Comparison of ENCODE assay signal across 29 cellular contexts in the genomic region with DNA sequence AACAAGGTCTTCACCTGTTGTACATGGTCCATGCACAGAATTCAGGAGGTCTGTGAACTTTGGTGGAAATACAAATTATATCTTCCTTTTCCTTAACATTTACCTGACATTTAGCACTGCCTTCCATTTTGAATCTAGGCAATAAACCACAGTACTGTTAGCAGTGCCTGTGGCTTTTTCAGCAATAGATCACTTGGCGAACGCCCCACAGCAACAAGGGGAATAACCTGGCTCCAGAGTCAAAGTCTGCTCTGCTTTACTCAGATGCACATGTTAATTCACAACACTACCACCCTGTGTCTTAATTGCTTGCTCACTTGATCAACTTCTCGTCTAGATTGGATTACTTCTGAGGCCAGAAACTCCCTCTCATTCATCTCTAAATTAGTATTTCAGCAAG.
"Had no signal": no experiment of that assay in that cellular context is flagged by ENCODE, and none has a peak within 500 bp of the region (broad histone marks: within the 10 kb centered on the region; RNA-seq: fewer than 3 reads in every experiment).

No MANE protein-coding gene starts in this region.

- H3K4me1 Mint-ChIP-seq: naive thymus-derived CD4-positive, alpha-beta T cell; natural killer cell; stimulated activated effector memory CD8-positive, alpha-beta T cell treated with anti-CD3 and anti-CD28 coated beads, Interleukin-12 subunit alpha, Interleukin-12 subunit beta, amount 100 ng/mL, for 72 hours; stimulated activated naive CD8-positive, alpha-beta T cell treated with anti-CD3 and anti-CD28 coated beads, Interleukin-15, amount 100 ng/mL, for 72 hours had no signal

- H3K4me3 Mint-ChIP-seq: naive thymus-derived CD4-positive, alpha-beta T cell; natural killer cell; nephron; neural progenitor cell; stimulated activated effector memory CD8-positive, alpha-beta T cell treated with anti-CD3 and anti-CD28 coated beads, Interleukin-12 subunit alpha, Interleukin-12 subunit beta, amount 100 ng/mL, for 72 hours; stimulated activated naive CD8-positive, alpha-beta T cell treated with anti-CD3 and anti-CD28 coated beads, Interleukin-15, amount 100 ng/mL, for 72 hours; type B pancreatic cell had no signal

- H3K4me2 ChIP-seq: neural progenitor cell had no signal

- H3K27ac Mint-ChIP-seq: natural killer cell; nephron; neural progenitor cell; progenitor cell of endocrine pancreas; stimulated activated effector memory CD8-positive, alpha-beta T cell treated with anti-CD3 and anti-CD28 coated beads, Interleukin-12 subunit alpha, Interleukin-12 subunit beta, amount 100 ng/mL, for 72 hours; stimulated activated naive CD8-positive, alpha-beta T cell treated with anti-CD3 and anti-CD28 coated beads, Interleukin-15, amount 100 ng/mL, for 72 hours; type B pancreatic cell had no signal

- H3K36me3 ChIP-seq: neural progenitor cell, ovary, suprapubic skin, tibial artery, transverse colon, upper lobe of right lung, uterus had no signal

- H3K9ac ChIP-seq: neural progenitor cell, parathyroid adenoma had no signal

- ATAC-seq: naive thymus-derived CD4-positive, alpha-beta T cell; natural killer cell; psoas muscle; right cardiac atrium; sciatic nerve; stimulated activated effector memory CD8-positive, alpha-beta T cell treated with anti-CD3 and anti-CD28 coated beads, Interleukin-12 subunit alpha, Interleukin-12 subunit beta, amount 100 ng/mL, for 72 hours; stimulated activated naive CD8-positive, alpha-beta T cell treated with anti-CD3 and anti-CD28 coated beads, Interleukin-15, amount 100 ng/mL, for 72 hours; stimulated activated naive CD8-positive, alpha-beta T cell treated with anti-CD3 and anti-CD28 coated beads, Interleukin-15, Interleukin-2, amounts not matched to agents 100 U/mL and 50 U/mL, for 24 hours; upper lobe of right lung had no signal

- H3K4me1 ChIP-seq: neural progenitor cell, parathyroid adenoma, psoas muscle, suprapubic skin, testis, tibial artery, transverse colon, upper lobe of right lung, uterus had no signal

- H3K4me3 ChIP-seq: neural progenitor cell, ovary, psoas muscle, skin epidermis, suprapubic skin, testis, tibial artery, transverse colon, upper lobe of right lung, uterus had no signal

- H3K9me3 Mint-ChIP-seq: type B pancreatic cell had no signal

- H2AFZ ChIP-seq: neural progenitor cell, parathyroid adenoma had no signal

- H3K27ac ChIP-seq: neural progenitor cell, ovary, parathyroid adenoma, psoas muscle, skin epidermis, suprapubic skin, testis, tibial artery, transverse colon, upper lobe of right lung, uterus had no signal

- H3K36me3 Mint-ChIP-seq: natural killer cell; neural progenitor cell; stimulated activated effector memory CD8-positive, alpha-beta T cell treated with anti-CD3 and anti-CD28 coated beads, Interleukin-12 subunit alpha, Interleukin-12 subunit beta, amount 100 ng/mL, for 72 hours; type B pancreatic cell had no signal

- H3K79me2 ChIP-seq: parathyroid adenoma had no signal

- H3K9me3 ChIP-seq: ovary, psoas muscle, suprapubic skin, testis, transverse colon, upper lobe of right lung, uterus had no signal

- DNase-seq: naive thymus-derived CD4-positive, alpha-beta T cell; natural killer cell; occipital lobe; ovary; posterior cingulate gyrus; psoas muscle; right cardiac atrium; stimulated activated CD4-positive, alpha-beta T cell treated with anti-CD3 and anti-CD28 coated beads, Interleukin-15, amount 100 ng/mL, for 24 hours; stimulated activated CD4-positive, alpha-beta T cell treated with anti-CD3 and anti-CD28 coated beads, Interleukin-2, amount 100 ng/mL, for 24 hours; stimulated activated CD4-positive, alpha-beta T cell treated with anti-CD3 and anti-CD28 coated beads, Interleukin-2, amount 100 ng/mL, for 48 hours; stimulated activated CD4-positive, alpha-beta T cell treated with anti-CD3 and anti-CD28 coated beads, Interleukin-4, amount 100 ng/mL, for 24 hours; stimulated activated naive CD4-positive, alpha-beta T cell; stimulated activated naive CD8-positive, alpha-beta T cell treated with anti-CD3 and anti-CD28 coated beads, Interleukin-15, amount 100 ng/mL, for 72 hours; stimulated activated naive CD8-positive, alpha-beta T cell treated with anti-CD3 and anti-CD28 coated beads, Interleukin-15, Interleukin-2, amounts not matched to agents 100 U/mL and 50 U/mL, for 24 hours; substantia nigra; testis; tibial artery; transverse colon; upper lobe of right lung; uterus had no signal

- H3K27me3 ChIP-seq: neural progenitor cell, ovary, suprapubic skin, testis, tibial artery, transverse colon, upper lobe of right lung, uterus had no signal
